In the genomic region with DNA sequence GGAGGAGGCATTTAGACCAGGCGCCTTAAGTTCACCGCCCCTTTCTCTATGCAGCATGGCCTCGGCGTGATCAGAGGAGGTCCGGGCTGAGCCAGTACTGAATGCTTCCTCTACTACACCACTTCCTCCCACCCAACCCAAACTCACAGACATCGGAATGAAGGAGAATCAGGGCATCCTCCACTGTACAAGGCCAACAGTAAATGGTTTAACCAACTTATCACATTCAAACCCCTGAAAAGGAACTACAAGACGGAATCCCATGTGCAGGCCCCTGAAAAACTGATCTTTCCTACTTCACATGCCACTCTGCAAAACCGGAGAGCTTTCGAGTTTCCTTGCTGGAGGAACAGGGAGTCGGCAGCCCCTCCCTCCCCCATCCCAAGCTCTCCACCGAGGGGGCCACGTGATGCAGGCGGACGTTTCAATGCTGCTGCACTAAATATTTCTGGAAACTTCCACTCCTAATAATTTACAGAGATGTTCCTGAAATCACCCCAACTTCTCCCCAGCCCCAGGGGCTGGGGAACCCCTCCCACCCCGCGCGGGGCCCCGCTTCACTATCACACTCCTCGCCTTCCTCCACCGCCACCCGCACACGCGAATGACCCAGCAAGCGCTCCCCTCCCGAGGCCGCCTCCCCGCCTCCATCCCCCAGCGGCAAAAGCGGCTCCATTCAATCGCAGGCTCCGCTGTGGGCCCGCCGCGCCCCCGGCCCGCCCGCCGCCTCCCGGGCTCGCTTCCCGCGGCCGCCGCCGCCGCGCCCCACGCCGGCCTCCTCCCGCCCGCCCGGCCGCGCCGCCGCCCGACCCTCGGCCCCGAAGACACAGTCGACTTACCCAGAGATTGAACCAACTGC, we compare ENCODE assay signal across 8 cellular contexts. TPM values are rescaled to one million over a fixed set of nuclear protein-coding genes. Genes with fewer than 3 reads are reported as not detected.
DNase-seq lines count a peak whose midpoint lies in the region; ATAC-seq and TF ChIP-seq lines count a peak whose summit lies in the region.

No MANE protein-coding gene starts in this region.

- peaks cover 38% of the 10 kb centered on the region for H3K36me3 Mint-ChIP-seq in activated naive CD8-positive, alpha-beta T cell treated with anti-CD3 and anti-CD28 coated beads for 36 hours
- H3K36me3 Mint-ChIP-seq in osteocyte (ENCODE audit: unreplicated experiment), result no peaks in the 10 kb centered on the region

- H3K4me1 ChIP-seq in HAP-1 (peaks cover 33% of the 10 kb centered on the region), MM.1S (ENCODE audit: low read length) (peaks cover 13% of the 10 kb centered on the region), thymus (ENCODE audit: control insufficient read depth, insufficient read depth, low read length) (peaks cover 13% of the 10 kb centered on the region)

- H3K4me3 Mint-ChIP-seq in activated naive CD8-positive, alpha-beta T cell treated with anti-CD3 and anti-CD28 coated beads for 36 hours, result peak overlapping the region; percentile 100
- peak overlapping the region; percentile 82 for H3K4me3 Mint-ChIP-seq in osteocyte (ENCODE audit: unreplicated experiment)

- WGBS in thymus, result 1% methylated on average over 60 of the region's 60 CpGs

- H3K9me3 Mint-ChIP-seq in activated naive CD8-positive, alpha-beta T cell treated with anti-CD3 and anti-CD28 coated beads for 36 hours, result no peaks in the 10 kb centered on the region
- H3K9me3 Mint-ChIP-seq in osteocyte (ENCODE audit: unreplicated experiment), result no peaks in the 10 kb centered on the region

- H3K79me2 ChIP-seq in MM.1S (ENCODE audit: low read length), result peaks cover 60% of the 10 kb centered on the region

- H3F3A ChIP-seq in MM.1S (ENCODE audit: insufficient read depth, low read length), result peaks cover 26% of the 10 kb centered on the region

- DNase-seq in GF-D8 (lab: John Stamatoyannopoulos, UW) (peak; percentile 86), HAP-1 (ENCODE audit: low spot score in 2 of 2) (peak; percentile 81 to 96), MM.1S (peak; percentile 92), head of caudate nucleus (peak; percentile 76 to 93 (median 86)), osteocyte (ENCODE audit: extremely low spot score, unreplicated experiment) (peak; percentile 88)
- DNase-seq in activated naive CD8-positive, alpha-beta T cell treated with anti-CD3 and anti-CD28 coated beads for 36 hours, result peak; percentile 87

- no peaks in the 10 kb centered on the region for H3K27me3 ChIP-seq in HAP-1 (ENCODE audit: low read depth)
- no peaks in the 10 kb centered on the region for H3K27me3 ChIP-seq in MM.1S (replicated peaks; ENCODE audit: insufficient read depth, low read length)
- H3K27me3 ChIP-seq in thymus (ENCODE audit: control insufficient read depth, insufficient read depth), result no peaks in the 10 kb centered on the region

- ATAC-seq in SK-N-SH treated with all-trans-retinoic acid at 6 μM for 48 hours, result peak; percentile 77

- H3K4me1 Mint-ChIP-seq in activated naive CD8-positive, alpha-beta T cell treated with anti-CD3 and anti-CD28 coated beads for 36 hours, result peaks cover 32% of the 10 kb centered on the region
- H3K4me1 Mint-ChIP-seq in osteocyte (ENCODE audit: unreplicated experiment), result peaks cover 31% of the 10 kb centered on the region

- peak overlapping the region; percentile 100 for H3K27ac Mint-ChIP-seq in activated naive CD8-positive, alpha-beta T cell treated with anti-CD3 and anti-CD28 coated beads for 36 hours
- H3K27ac Mint-ChIP-seq in osteocyte (ENCODE audit: unreplicated experiment), result peak overlapping the region; percentile 99

- intact Hi-C loops in head of caudate nucleus (cut with DNase I), result loop anchor here (2.0 to 10.0 kb wide), 5 partner anchors 66 to 470 kb away; a partner anchor contains a TSS

- H3K9me3 ChIP-seq in HAP-1 (no peaks in the 10 kb centered on the region), MM.1S (replicated peaks; ENCODE audit: insufficient read depth, low read length) (no peaks in the 10 kb centered on the region), thymus (ENCODE audit: control insufficient read depth) (no peaks in the 10 kb centered on the region)

- H3K4me3 ChIP-seq in HAP-1 (peak overlapping the region; percentile 77), MM.1S (ENCODE audit: low read length) (peak overlapping the region; percentile 87), thymus (ENCODE audit: low read length) (peak overlapping the region; percentile 94)

- peaks cover 10% of the 10 kb centered on the region for H3K27me3 Mint-ChIP-seq in activated naive CD8-positive, alpha-beta T cell treated with anti-CD3 and anti-CD28 coated beads for 36 hours
- no peaks in the 10 kb centered on the region for H3K27me3 Mint-ChIP-seq in osteocyte (ENCODE audit: unreplicated experiment)

- peaks cover 27% of the 10 kb centered on the region for H3K36me3 ChIP-seq in HAP-1 (replicated peaks)
- no peaks in the 10 kb centered on the region for H3K36me3 ChIP-seq in MM.1S (replicated peaks; ENCODE audit: insufficient read depth, low read length)
- H3K36me3 ChIP-seq in thymus (ENCODE audit: control insufficient read depth, insufficient read depth), result no peaks in the 10 kb centered on the region

- peak overlapping the region; percentile 83 for H3K4me2 ChIP-seq in MM.1S (ENCODE audit: low read depth, low read length)

- H3K9ac ChIP-seq in MM.1S (ENCODE audit: low read length), result peak overlapping the region; percentile 99

- no peak for TF ChIP-seq CTCF in MM.1S (IDR thresholded peaks at IDR 0.05; ENCODE audit: low read length)
- no peak for TF ChIP-seq CTCF in osteocyte (IDR thresholded peaks at IDR 0.05)

- H3K27ac ChIP-seq in MM.1S (ENCODE audit: low read length), result peak overlapping the region; percentile 90
- peak overlapping the region; percentile 100 for H3K27ac ChIP-seq in thymus (ENCODE audit: low read depth)

- in situ Hi-C loops in HAP-1 (cut with MboI; ENCODE audit: low sequenced_read_pairs), result loop anchor here (10.0 kb wide), 1 partner anchor 128 kb away; no protein-coding TSS in a partner anchor

- peak overlapping the region; percentile 5; the same call in 1 of the 2 replicates for H2AFZ ChIP-seq in MM.1S (ENCODE audit: low read length)

- no peaks in the 10 kb centered on the region for H3K9me2 ChIP-seq in MM.1S (replicated peaks; ENCODE audit: insufficient read depth, low read length)

- H4K20me1 ChIP-seq in MM.1S (ENCODE audit: insufficient read depth, low read length), result peaks cover 33% of the 10 kb centered on the region

TF ChIP-seq in SK-N-SH treated with all-trans-retinoic acid at 6 μM for 48 hours, 23 proteins besides CTCF, POLR2A, EP300 and RAD21 (continues in another document):
- TF ChIP-seq GLIS3 (CRISPR knock-in tag; IDR thresholded peaks at IDR 0.05), result no peak
- TF ChIP-seq ZC3H10 (CRISPR knock-in tag; IDR thresholded peaks at IDR 0.05), result no peak
- no peak for TF ChIP-seq CSDC2 (CRISPR knock-in tag; IDR thresholded peaks at IDR 0.05)
- TF ChIP-seq, protein P1, sequence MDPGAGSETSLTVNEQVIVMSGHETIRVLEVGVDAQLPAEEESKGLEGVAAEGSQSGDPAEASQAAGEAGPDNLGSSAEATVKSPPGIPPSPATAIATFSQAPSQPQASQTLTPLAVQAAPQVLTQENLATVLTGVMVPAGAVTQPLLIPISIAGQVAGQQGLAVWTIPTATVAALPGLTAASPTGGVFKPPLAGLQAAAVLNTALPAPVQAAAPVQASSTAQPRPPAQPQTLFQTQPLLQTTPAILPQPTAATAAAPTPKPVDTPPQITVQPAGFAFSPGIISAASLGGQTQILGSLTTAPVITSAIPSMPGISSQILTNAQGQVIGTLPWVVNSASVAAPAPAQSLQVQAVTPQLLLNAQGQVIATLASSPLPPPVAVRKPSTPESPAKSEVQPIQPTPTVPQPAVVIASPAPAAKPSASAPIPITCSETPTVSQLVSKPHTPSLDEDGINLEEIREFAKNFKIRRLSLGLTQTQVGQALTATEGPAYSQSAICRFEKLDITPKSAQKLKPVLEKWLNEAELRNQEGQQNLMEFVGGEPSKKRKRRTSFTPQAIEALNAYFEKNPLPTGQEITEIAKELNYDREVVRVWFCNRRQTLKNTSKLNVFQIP (CRISPR knock-in tag; IDR thresholded peaks at IDR 0.05; ENCODE audit: borderline replicate concordance, low read depth), result no peak
- TF ChIP-seq, protein P2, sequence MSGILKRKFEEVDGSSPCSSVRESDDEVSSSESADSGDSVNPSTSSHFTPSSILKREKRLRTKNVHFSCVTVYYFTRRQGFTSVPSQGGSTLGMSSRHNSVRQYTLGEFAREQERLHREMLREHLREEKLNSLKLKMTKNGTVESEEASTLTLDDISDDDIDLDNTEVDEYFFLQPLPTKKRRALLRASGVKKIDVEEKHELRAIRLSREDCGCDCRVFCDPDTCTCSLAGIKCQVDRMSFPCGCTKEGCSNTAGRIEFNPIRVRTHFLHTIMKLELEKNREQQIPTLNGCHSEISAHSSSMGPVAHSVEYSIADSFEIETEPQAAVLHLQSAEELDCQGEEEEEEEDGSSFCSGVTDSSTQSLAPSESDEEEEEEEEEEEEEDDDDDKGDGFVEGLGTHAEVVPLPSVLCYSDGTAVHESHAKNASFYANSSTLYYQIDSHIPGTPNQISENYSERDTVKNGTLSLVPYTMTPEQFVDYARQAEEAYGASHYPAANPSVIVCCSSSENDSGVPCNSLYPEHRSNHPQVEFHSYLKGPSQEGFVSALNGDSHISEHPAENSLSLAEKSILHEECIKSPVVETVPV (CRISPR knock-in tag; IDR thresholded peaks at IDR 0.05), result no peak
- TF ChIP-seq ZNF8 (CRISPR knock-in tag; IDR thresholded peaks at IDR 0.05), result no peak
- no peak for TF ChIP-seq ZFP30 (CRISPR knock-in tag; IDR thresholded peaks at IDR 0.05)
- TF ChIP-seq, protein P3, sequence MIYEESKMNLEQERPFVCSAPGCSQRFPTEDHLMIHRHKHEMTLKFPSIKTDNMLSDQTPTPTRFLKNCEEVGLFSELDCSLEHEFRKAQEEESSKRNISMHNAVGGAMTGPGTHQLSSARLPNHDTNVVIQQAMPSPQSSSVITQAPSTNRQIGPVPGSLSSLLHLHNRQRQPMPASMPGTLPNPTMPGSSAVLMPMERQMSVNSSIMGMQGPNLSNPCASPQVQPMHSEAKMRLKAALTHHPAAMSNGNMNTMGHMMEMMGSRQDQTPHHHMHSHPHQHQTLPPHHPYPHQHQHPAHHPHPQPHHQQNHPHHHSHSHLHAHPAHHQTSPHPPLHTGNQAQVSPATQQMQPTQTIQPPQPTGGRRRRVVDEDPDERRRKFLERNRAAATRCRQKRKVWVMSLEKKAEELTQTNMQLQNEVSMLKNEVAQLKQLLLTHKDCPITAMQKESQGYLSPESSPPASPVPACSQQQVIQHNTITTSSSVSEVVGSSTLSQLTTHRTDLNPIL (CRISPR knock-in tag; IDR thresholded peaks at IDR 0.05; ENCODE audit: low read depth), result no peak
- no peak for TF ChIP-seq BACH2 (CRISPR knock-in tag; IDR thresholded peaks at IDR 0.05; ENCODE audit: borderline replicate concordance)
- no peak for TF ChIP-seq ZNF565 (CRISPR knock-in tag; conservative IDR thresholded peaks at IDR 0.05; ENCODE audit: low read depth)
- no peak for TF ChIP-seq ARNTL (CRISPR knock-in tag; IDR thresholded peaks at IDR 0.05; ENCODE audit: borderline replicate concordance, low read depth)

RNA-seq across cellular contexts. Expression of a gene that starts 1.2 kb away (rescaled TPM):
- 100 to 1,000 TPM; 232 to 237 TPM for total RNA-seq in activated naive CD8-positive, alpha-beta T cell treated with anti-CD3 and anti-CD28 coated beads for 36 hours
- 122 and 129 TPM in 2 replicates for total RNA-seq in osteocyte
- 174 TPM for polyA plus RNA-seq in thymus

Comparison
In these comparisons a context has a peak if more than half of its experiments do, and no peak if none do; other contexts are left out.
1. Peak in every context shown above with its lines: DNase-seq, ATAC-seq, H3K4me3 ChIP-seq and H3K27ac ChIP-seq.